8 cellular contexts compared by ENCODE assay signal in the genomic region with DNA sequence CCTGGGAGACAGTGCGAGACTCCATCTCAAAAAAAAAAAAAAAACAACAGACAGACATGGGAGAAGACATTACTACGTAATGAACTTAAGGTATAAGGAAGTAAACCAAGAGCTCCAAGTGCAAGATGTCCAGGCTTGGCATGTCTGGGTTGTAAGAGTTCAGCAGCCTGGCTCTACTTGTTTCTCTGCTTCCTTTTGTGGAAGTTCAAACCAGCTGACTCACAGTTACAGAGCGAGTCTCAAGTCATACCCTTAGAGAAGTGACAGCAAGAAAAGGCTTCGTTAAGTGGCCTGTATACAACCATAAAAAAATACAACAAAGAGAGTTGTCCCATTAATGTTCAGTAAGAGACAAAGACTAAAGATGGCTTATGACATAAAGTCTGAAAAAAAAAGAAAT. TPM values are rescaled to one million over a fixed set of nuclear protein-coding genes. Genes with fewer than 3 reads are reported as not detected.
DNase-seq lines count a peak whose midpoint lies in the region; ATAC-seq, FAIRE-seq and TF ChIP-seq lines count a peak whose summit lies in the region.

No MANE protein-coding gene starts in this region.

- H3K4me1 ChIP-seq in right lobe of liver (peaks cover 0 to 8% (median 0%) of the 10 kb centered on the region in 4 donors), upper lobe of left lung (peaks cover 13 to 25% (median 20%) of the 10 kb centered on the region in 4 donors)

- FAIRE-seq in D721Med (lab: Jason Lieb, UNC), result no peak

- peaks cover 6 to 62% (median 27%) of the 10 kb centered on the region in 4 donors for H3K36me3 ChIP-seq in right lobe of liver
- peaks cover 41 to 79% (median 52%) of the 10 kb centered on the region in 4 donors for H3K36me3 ChIP-seq in upper lobe of left lung

- 64% methylated on average over 4 of the region's 4 CpGs for WGBS in right lobe of liver (ENCODE audit: insufficient coverage, low coverage, low lambda C conversion rate, missing lambda C conversion rate)
- 39 to 58% methylated on average over 4 of the region's 4 CpGs for WGBS in upper lobe of left lung, 2 donors

- in situ Hi-C loops in astrocyte of the cerebellum (cut with HindIII; ENCODE audit: low sequenced_read_pairs), result no loop called here

- DNase-seq in A172 (ENCODE audit: low spot score) (peak; percentile 70), LHCN-M2 (ENCODE audit: low read depth) (peak; percentile 34), astrocyte of the cerebellum (ENCODE audit: low read depth) (no peak), right lobe of liver (no peak), upper lobe of left lung (peak in 1 of 2 donors; percentile 76), hepatic stellate cell (ENCODE audit: low spot score) (no peak), NCI-H524 (lab: John Stamatoyannopoulos, UW) (no peak), D721Med (ENCODE audit: insufficient read length, low spot score) (no peak)

- no peaks in the 10 kb centered on the region for H3K9me3 ChIP-seq in right lobe of liver
- H3K9me3 ChIP-seq in upper lobe of left lung, result no peaks in the 10 kb centered on the region

- TF ChIP-seq POLR2A in right lobe of liver (IDR thresholded peaks at IDR 0.05), result no peak
- TF ChIP-seq POLR2A in upper lobe of left lung (IDR thresholded peaks at IDR 0.05), result peak in 1 of 4 donors; percentile 40

- H3K27ac ChIP-seq in right lobe of liver, result peak overlapping the region; percentile 72 to 93 (median 86)
- H3K27ac ChIP-seq in upper lobe of left lung, result peak overlapping the region; percentile 90 to 97 (median 94)

- no peak for TF ChIP-seq EP300 in upper lobe of left lung (IDR thresholded peaks at IDR 0.05)

- no peaks in the 10 kb centered on the region for H3K27me3 ChIP-seq in right lobe of liver
- no peaks in the 10 kb centered on the region for H3K27me3 ChIP-seq in upper lobe of left lung

- TF ChIP-seq CTCF in astrocyte of the cerebellum (IDR thresholded peaks at IDR 0.05; ENCODE audit: low read depth, low read length, missing control alignments) (no peak), right lobe of liver (IDR thresholded peaks at IDR 0.05) (no peak), upper lobe of left lung (IDR thresholded peaks at IDR 0.05) (no peak), D721Med (IDR thresholded peaks at IDR 0.05; ENCODE audit: insufficient read depth, missing control alignments) (no peak)

- H3K4me3 ChIP-seq in astrocyte of the cerebellum (ENCODE audit: low read depth, low read length) (peak overlapping the region; percentile 78), right lobe of liver (peak overlapping the region in 2 of 3 donors; percentile 75 to 78), upper lobe of left lung (peak overlapping the region; percentile 66 to 84 (median 82))

- peak; percentile 9 to 52 (median 36) for ATAC-seq in right lobe of liver
- peak; percentile 69 to 72 for ATAC-seq in upper lobe of left lung (ENCODE audit: low FRiP score in 2 of 2)

- intact Hi-C loops in right lobe of liver (cut with DNase I), result no loop called here

RNA-seq across cellular contexts. Expression of gene RIT1, which starts 1.3 kb away (rescaled TPM):
- 65.1 and 81.9 TPM in 2 replicates for total RNA-seq in A172 (2014; rRNA removed; shearing (Covaris generic))
- total RNA-seq in LHCN-M2 (2014; rRNA removed) (23.1 and 32.9 TPM in 2 replicates), right lobe of liver (10 to 100 TPM in 3 of 6 experiments, 1 to 10 TPM in 3; 4.9 to 28.3 (median 11.3) TPM), upper lobe of left lung (10 to 100 TPM; 26.3 to 67.1 (median 45.1) TPM)
- polyA plus RNA-seq in LHCN-M2 (2012), result 30.2 TPM

RNA-seq across cellular contexts. Expression of gene KHDC4, which starts 24.3 kb away (rescaled TPM):
- total RNA-seq in A172 (2014; rRNA removed; shearing (Covaris generic)), result 52.3 and 53.9 TPM in 2 replicates
- total RNA-seq in LHCN-M2 (2014; rRNA removed) (29.6 and 30.3 TPM in 2 replicates), right lobe of liver (10 to 100 TPM; 14.1 to 19.0 (median 17.2) TPM), upper lobe of left lung (100 to 1,000 TPM in 1 of 6 donors, 10 to 100 TPM in 5; 30.4 to 105 (median 37.6) TPM)
- polyA plus RNA-seq in LHCN-M2 (2012), result 11.4 TPM

RNA-seq across cellular contexts. Expression of gene RXFP4, which starts 31.5 kb away (rescaled TPM):
- not detected in 2 replicates for total RNA-seq in A172 (2014; rRNA removed; shearing (Covaris generic))
- total RNA-seq in LHCN-M2 (2014; rRNA removed), result not detected in 2 replicates
- polyA plus RNA-seq in LHCN-M2 (2012), result not detected
- not detected for total RNA-seq in right lobe of liver
- total RNA-seq in upper lobe of left lung, result not detected

RNA-seq across cellular contexts. Expression of gene SYT11, which starts 50.5 kb away (rescaled TPM):
- 63.9 and 64.5 TPM in 2 replicates for total RNA-seq in A172 (2014; rRNA removed; shearing (Covaris generic))
- 14.5 and 17.4 TPM in 2 replicates for total RNA-seq in LHCN-M2 (2014; rRNA removed)
- 11.1 TPM for polyA plus RNA-seq in LHCN-M2 (2012)
- total RNA-seq in right lobe of liver, result 1 to 10 TPM in 1 of 6 experiments, under 1 TPM in 5; 0.46 to 1.5 (median 0.73) TPM
- total RNA-seq in upper lobe of left lung, result 10 to 100 TPM in 1 of 6 donors, 1 to 10 TPM in 5; 3.1 to 12.1 (median 7.8) TPM

RNA-seq across cellular contexts. Expression of gene GON4L, which starts 52.9 kb away (rescaled TPM):
- total RNA-seq in A172 (2014; rRNA removed; shearing (Covaris generic)), result 26.9 and 29.6 TPM in 2 replicates
- total RNA-seq in LHCN-M2 (2014; rRNA removed) (20.5 and 21.1 TPM in 2 replicates), right lobe of liver (10 to 100 TPM; 10.7 to 23.2 (median 20.1) TPM), upper lobe of left lung (100 to 1,000 TPM in 1 of 6 donors, 10 to 100 TPM in 5; 28.9 to 160 (median 46.3) TPM)
- polyA plus RNA-seq in LHCN-M2 (2012), result 9.0 TPM

Comparison
In these comparisons a context has a peak if more than half of its experiments do, and no peak if none do; other contexts are left out.
1. DNase-seq: peak in A172 (single experiment) and LHCN-M2 (single experiment); none in astrocyte of the cerebellum (single experiment), right lobe of liver (0 of 3), hepatic stellate cell (single experiment), NCI-H524 (0 of 2) and D721Med (single experiment).
2. Peak in every context shown above with its lines, with median percentiles within 50 percentile points of each other: H3K4me3 ChIP-seq.